8 cellular contexts compared by ENCODE assay signal in the genomic region with DNA sequence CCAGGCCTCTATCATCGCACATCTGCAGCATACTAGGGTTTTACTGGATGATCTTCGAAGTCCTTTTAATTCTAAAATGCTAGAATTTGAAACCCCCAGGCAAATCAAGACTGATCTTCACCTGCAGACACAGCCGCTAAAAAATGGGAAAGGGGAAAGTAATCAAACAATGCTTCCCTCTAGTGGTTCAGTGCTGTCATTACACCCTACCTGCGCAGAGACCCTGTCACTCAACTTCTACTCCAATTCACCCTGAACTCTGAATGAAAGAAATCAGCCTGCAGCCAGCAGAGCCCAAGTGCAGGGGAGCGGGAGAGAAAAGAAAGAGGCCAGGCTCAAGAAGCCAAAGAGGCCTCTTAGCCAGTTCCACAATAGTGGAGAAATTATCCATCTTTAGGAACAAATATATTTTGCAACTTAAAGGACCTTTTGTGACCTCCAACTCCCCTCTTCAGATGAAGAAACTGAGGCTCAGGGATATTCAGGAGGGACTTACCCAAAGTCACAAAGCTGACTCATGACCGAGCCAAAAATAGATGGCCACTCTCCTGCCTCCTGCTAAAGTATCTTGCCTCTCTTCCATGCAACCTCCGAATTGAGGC. TPM values are rescaled to one million over a fixed set of nuclear protein-coding genes. Genes with fewer than 3 reads are reported as not detected.
DNase-seq lines count a peak whose midpoint lies in the region; ATAC-seq, FAIRE-seq and TF ChIP-seq lines count a peak whose summit lies in the region.

No MANE protein-coding gene starts in this region.

- no TSS peak for BruUV-seq in HepG2 (replicated peaks; lab: Mats Ljungman, UMichigan)

- H3K9me3 ChIP-seq in SU-DHL-6 (ENCODE audit: insufficient read depth, low read length) (no peaks in the 10 kb centered on the region), HepG2 (ENCODE audit: low read length) (no peaks in the 10 kb centered on the region), thyroid gland (no peaks in the 10 kb centered on the region)

- peak; percentile 64 for ATAC-seq in HepG2

- H3K36me3 ChIP-seq in SU-DHL-6 (ENCODE audit: low read length) (no peaks in the 10 kb centered on the region), bronchial epithelial cell (ENCODE audit: control insufficient read depth, insufficient read depth, low read length) (no peaks in the 10 kb centered on the region), HepG2 (replicated peaks in 1 of 2; ENCODE audit: control insufficient read depth in 1 of 2, insufficient read depth in 2 of 2, low read length in 2 of 2) (peaks cover 10 to 61% of the 10 kb centered on the region in 2 experiments), thyroid gland (no peaks in the 10 kb centered on the region)

- H3K4me3 ChIP-seq in SU-DHL-6 (ENCODE audit: insufficient read depth, low read length, poor library complexity, severe bottlenecking): no peak overlapping the region
- no peak overlapping the region for H3K4me3 ChIP-seq in bronchial epithelial cell (ENCODE audit: low read depth, low read length)
- no peak overlapping the region for H3K4me3 ChIP-seq in HepG2 (replicated peaks in 1 of 3; ENCODE audit: insufficient read depth in 1 of 3, low read depth in 2 of 3, low read length in 3 of 3)
- H3K4me3 ChIP-seq in thyroid gland (replicated peaks in 1 of 3): no peak overlapping the region

- no peak overlapping the region for H3K27ac ChIP-seq in SU-DHL-6 (ENCODE audit: low read depth, low read length)
- no peak overlapping the region for H3K27ac ChIP-seq in HepG2 (ENCODE audit: extremely low read length, insufficient read depth, low read length)
- H3K27ac ChIP-seq in thyroid gland: no peak overlapping the region

- DNase-seq in NCI-H2171 treated with DMSO at 0.1 percent for 48 hours (lab: John Stamatoyannopoulos, UW) (peak; percentile 43), NCI-H2171 (lab: John Stamatoyannopoulos, UW) (no peak), bronchial epithelial cell (ENCODE audit: low read depth) (peak; percentile 28), HepG2 (ENCODE audit: low spot score) (peak; percentile 31), thyroid gland (peak; percentile 19 to 25), H4 (ENCODE audit: low spot score) (no peak)

- POLR2A ChIA-PET in HepG2 (lab: Yijun Ruan, JAX): no interaction called here

- peak; percentile 96 for TF ChIP-seq CTCF in LNCAP (IDR thresholded peaks at IDR 0.05)
- TF ChIP-seq CTCF in SU-DHL-6 (IDR thresholded peaks at IDR 0.05; ENCODE audit: insufficient read depth, low read length, poor library complexity, severe bottlenecking): peak; percentile 97
- TF ChIP-seq CTCF in bronchial epithelial cell (IDR thresholded peaks at IDR 0.05; ENCODE audit: insufficient read depth, low read length, severe bottlenecking): peak; percentile 86
- peak; percentile 77 for TF ChIP-seq CTCF in HepG2 (CRISPR knock-in tag; IDR thresholded peaks at IDR 0.05)
- peak; percentile 79 to 92 (median 86) for TF ChIP-seq CTCF in thyroid gland (IDR thresholded peaks at IDR 0.05)

- 32% methylated on average over 7 of the region's 7 CpGs for WGBS in HepG2 (ENCODE audit: low lambda C conversion rate)
- WGBS in thyroid gland, 2 donors: 33 to 38% methylated on average over 7 of the region's 7 CpGs

- TF ChIP-seq EP300 in HepG2 (IDR thresholded peaks at IDR 0.05; ENCODE audit: low read depth in 2 of 2, low read length in 2 of 2): no peak
- TF ChIP-seq EP300 in HepG2 (CRISPR knock-in tag; IDR thresholded peaks at IDR 0.05; ENCODE audit: borderline replicate concordance): no peak

- no peaks in the 10 kb centered on the region for H3K27me3 ChIP-seq in SU-DHL-6 (ENCODE audit: low read length)
- H3K27me3 ChIP-seq in bronchial epithelial cell (ENCODE audit: control insufficient read depth, insufficient read depth, low read length): no peaks in the 10 kb centered on the region
- no peaks in the 10 kb centered on the region for H3K27me3 ChIP-seq in HepG2 (ENCODE audit: control insufficient read depth in 1 of 2, insufficient read depth in 2 of 2, low read length in 2 of 2)
- no peaks in the 10 kb centered on the region for H3K27me3 ChIP-seq in thyroid gland

- H3K9ac ChIP-seq in SU-DHL-6 (ENCODE audit: low read length) (no peak overlapping the region), HepG2 (ENCODE audit: insufficient read depth, low read depth, low read length) (no peak overlapping the region)

- H2AFZ ChIP-seq in SU-DHL-6 (ENCODE audit: low read depth, low read length, severe bottlenecking): no peak overlapping the region
- H2AFZ ChIP-seq in HepG2 (ENCODE audit: low read length): no peak overlapping the region

- in situ Hi-C loops in HepG2 (cut with HindIII; ENCODE audit: extremely low pct_ligation_motif_present, low pct_unique_long_range_greater_than_20kb): loop anchor here (5.0 to 10.0 kb wide), 2 partner anchors 218 to 375 kb away; no protein-coding TSS in a partner anchor

- peaks cover 33% of the 10 kb centered on the region for H3K4me1 ChIP-seq in HepG2 (ENCODE audit: insufficient read depth, low read length)
- H3K4me1 ChIP-seq in thyroid gland: peaks cover 2 to 3% of the 10 kb centered on the region in 2 donors

- H3K4me2 ChIP-seq in SU-DHL-6 (ENCODE audit: low read depth, low read length, poor library complexity, severe bottlenecking) (no peak overlapping the region), HepG2 (ENCODE audit: low read depth, low read length) (no peak overlapping the region)

- no peaks in the 10 kb centered on the region for H3F3A ChIP-seq in SU-DHL-6 (ENCODE audit: insufficient read depth)

- H4K20me1 ChIP-seq in SU-DHL-6 (ENCODE audit: low read depth, low read length) (no peaks in the 10 kb centered on the region), HepG2 (ENCODE audit: insufficient read depth, low read length) (peaks cover 13% of the 10 kb centered on the region)

- CTCF ChIA-PET in HepG2 (lab: Yijun Ruan, JAX; ENCODE audit: low intra/inter-chr PET ratio, low total read pairs): interaction anchor here (0.6 to 4.1 kb wide), 3 partner anchors 33 to 249 kb away, joined by 3 to 44 read pairs (median 40); partner anchors contain the start of gene SERGEF

- TF ChIP-seq POLR2A in HepG2 (IDR thresholded peaks at IDR 0.05; ENCODE audit: insufficient read depth in 1 of 2, low read depth in 2 of 2, low read length in 2 of 2) (no peak), thyroid gland (IDR thresholded peaks at IDR 0.05) (no peak)

- FAIRE-seq in bronchial epithelial cell (lab: Jason Lieb, UNC) (no peak), HepG2 (lab: Jason Lieb, UNC) (peak; percentile 52)

- TF ChIP-seq RAD21 in HepG2 (CRISPR knock-in tag; IDR thresholded peaks at IDR 0.05): peak; percentile 41; the same call in 1 of the 2 replicates

- intact Hi-C loops in HepG2 (cut with micrococcal nuclease; ENCODE audit: unreplicated experiment): loop anchor here (2.0 kb wide), 1 partner anchor 381 kb away; no protein-coding TSS in a partner anchor
- intact Hi-C loops in thyroid gland (cut with DNase I): loop anchor here (2.0 kb wide), 1 partner anchor 249 kb away; no protein-coding TSS in a partner anchor

- no peaks in the 10 kb centered on the region for H3K9me2 ChIP-seq in SU-DHL-6 (replicated peaks; ENCODE audit: insufficient read depth, low read length)

- H3K79me2 ChIP-seq in SU-DHL-6 (ENCODE audit: insufficient read depth, low read length): no peaks in the 10 kb centered on the region
- no peaks in the 10 kb centered on the region for H3K79me2 ChIP-seq in HepG2 (ENCODE audit: insufficient read depth, low read length)

RNA-seq across cellular contexts. Expression of gene SERGEF, which starts 33.0 kb away (rescaled TPM):
- total RNA-seq in bronchial epithelial cell (29.2 and 31.1 TPM in 2 replicates), HepG2 (2016; rRNA removed; fragmentation: Illumina TruSeq; extraction: Trizol) (114 and 117 TPM in 2 replicates), thyroid gland (100 to 1,000 TPM in 1 of 4 donors, 10 to 100 TPM in 3; 62.2 to 116 (median 83.5) TPM)
- total RNA-seq in HepG2 (2016; cell fraction: cytosol; rRNA removed; fragmentation: Illumina TruSeq; extraction: Trizol; ENCODE audit: low read depth): 439 and 477 TPM in 2 replicates
- total RNA-seq in HepG2 (2016; cell fraction: insoluble cytoplasmic fraction; rRNA removed; fragmentation: Illumina TruSeq; extraction: Trizol): 109 and 122 TPM in 2 replicates
- 317 and 361 TPM in 2 replicates for total RNA-seq in HepG2 (2016; cell fraction: membrane; rRNA removed; fragmentation: Illumina TruSeq; extraction: Trizol)
- total RNA-seq in HepG2 (2016; cell fraction: nucleus; rRNA removed; fragmentation: Illumina TruSeq; extraction: Trizol): 64.9 and 76.4 TPM in 2 replicates
- 54.5 and 62.6 TPM in 2 replicates for polyA plus RNA-seq in HepG2 (2011; rRNA removed)
- polyA plus RNA-seq in HepG2 (2011; cell fraction: cytosol; rRNA removed): 59.1 and 61.0 TPM in 2 replicates
- polyA plus RNA-seq in HepG2 (2011; cell fraction: nucleus; rRNA removed): 56.3 and 60.9 TPM in 2 replicates
- polyA plus RNA-seq in HepG2 (2012): 73.3 and 103 TPM in 2 replicates
- polyA plus RNA-seq in HepG2 (2016; cell fraction: cytosol; fragmentation: Illumina TruSeq; extraction: Trizol; ENCODE audit: low read depth): 141 and 153 TPM in 2 replicates
- polyA plus RNA-seq in HepG2 (2016; cell fraction: insoluble cytoplasmic fraction; fragmentation: Illumina TruSeq; extraction: Trizol; ENCODE audit: low read depth): 81.0 and 82.1 TPM in 2 replicates
- polyA plus RNA-seq in HepG2 (2016; cell fraction: membrane; fragmentation: Illumina TruSeq; extraction: Trizol; ENCODE audit: low read depth): 156 and 162 TPM in 2 replicates
- polyA plus RNA-seq in HepG2 (2016; cell fraction: nucleus; fragmentation: Illumina TruSeq; extraction: Trizol; ENCODE audit: insufficient read depth, low read depth): 63.3 and 66.3 TPM in 2 replicates
- 28.1 and 97.6 TPM in 2 replicates for polyA minus RNA-seq in HepG2 (2011; rRNA and poly(A)+ RNA removed; ENCODE audit: low replicate concordance)
- 39.2 and 52.7 TPM in 2 replicates for polyA minus RNA-seq in HepG2 (2011; cell fraction: cytosol; rRNA and poly(A)+ RNA removed)
- 105 and 132 TPM in 2 replicates for polyA minus RNA-seq in HepG2 (2011; cell fraction: nucleus; rRNA and poly(A)+ RNA removed)
- 42.8 and 46.7 TPM in 2 replicates for total RNA-seq in H4 (2014; rRNA removed; shearing (Covaris generic))

Comparison
In these comparisons a context has a peak if more than half of its experiments do, and no peak if none do; other contexts are left out.
1. DNase-seq: peak in NCI-H2171 treated with DMSO at 0.1 percent for 48 hours (single experiment), bronchial epithelial cell (single experiment), HepG2 (single experiment) and thyroid gland (2 of 2); none in NCI-H2171 (single experiment) and H4 (single experiment).
2. Peak in every context shown above with its lines, with median percentiles within 50 percentile points of each other: CTCF ChIP-seq.